ENCODE assay signal across 33 cellular contexts in genomic region chr9:13213998-13214397, GRCh38.
"Had no signal": no experiment of that assay in that cellular context is flagged by ENCODE, and none has a peak within 500 bp of the region (broad histone marks: within the 10 kb centered on the region; RNA-seq: fewer than 3 reads in every experiment).

No MANE protein-coding gene starts in this region.

- H3K27ac ChIP-seq: adrenal gland, ascending aorta, body of pancreas, brain microvascular endothelial cell, breast epithelium, cardiac muscle cell had no signal

- H3K4me3 ChIP-seq: adrenal gland, ascending aorta, body of pancreas, breast epithelium, cardiac muscle cell had no signal

- H3K36me3 ChIP-seq: adrenal gland, brain microvascular endothelial cell, breast epithelium had no signal

- H3K9me3 ChIP-seq: ascending aorta, body of pancreas, breast epithelium had no signal

- H3K4me1 ChIP-seq: adrenal gland, ascending aorta, body of pancreas, breast epithelium had no signal

- FAIRE-seq: astrocyte, bronchial epithelial cell had no signal

- DNase-seq: activated effector memory CD4-positive, alpha-beta T cell treated with anti-CD3 and anti-CD28 coated beads, Interleukin-2, amount 50 U/mL, for 16 hours; activated effector memory CD4-positive, alpha-beta T cell treated with Interleukin-2 at 50 U/mL for 16 hours; activated gamma-delta T cell; activated gamma-delta T cell treated with Interleukin-2 at 50 U/mL for 16 hours; activated naive CD4-positive, alpha-beta T cell; activated naive CD4-positive, alpha-beta T cell treated with anti-CD3 and anti-CD28 coated beads for 36 hours; activated naive CD4-positive, alpha-beta T cell treated with anti-CD3 and anti-CD28 coated beads, Interleukin-2, amount 10 ng/mL, durations not matched to agents 7 days and 5 days; activated naive CD4-positive, alpha-beta T cell treated with anti-CD3 and anti-CD28 coated beads, Interleukin-2, amount 50 U/mL, for 16 hours; activated naive CD4-positive, alpha-beta T cell treated with Interleukin-2 at 50 U/mL for 16 hours; activated naive CD8-positive, alpha-beta T cell treated with anti-CD3 and anti-CD28 coated beads for 36 hours; activated naive CD8-positive, alpha-beta T cell treated with anti-CD3 and anti-CD28 coated beads, Interleukin-2, amount 10 ng/mL, durations not matched to agents 7 days and 5 days; activated naive CD8-positive, alpha-beta T cell treated with anti-CD3 and anti-CD28 coated beads, Interleukin-2, amount 50 U/mL, for 24 hours; activated T-cell treated with anti-CD3 and anti-CD28 coated beads, Interleukin-2, amount 50 U/mL, for 1 hour; activated T-cell treated with anti-CD3 and anti-CD28 coated beads, Interleukin-2, amount 50 U/mL, for 24 hours; activated T-cell treated with anti-CD3 and anti-CD28 coated beads, Interleukin-2, amount 50 U/mL, for 4 hours; activated T-cell treated with anti-CD3 and anti-CD28 coated beads, Interleukin-2, amount 50 U/mL, for 48 hours; activated T-cell treated with anti-CD3 and anti-CD28 coated beads, Interleukin-2, amount 50 U/mL, for 72 hours; adrenal gland; amniotic stem cell; amygdala; anterior cingulate cortex; aorta; body of pancreas; brain microvascular endothelial cell; central memory CD4-positive, alpha-beta T cell; cerebellar nuclear complex had no signal

- ATAC-seq: activated naive CD4-positive, alpha-beta T cell treated with anti-CD3 and anti-CD28 coated beads, Interleukin-2, amount 50 U/mL, for 72 hours; activated naive CD8-positive, alpha-beta T cell treated with anti-CD3 and anti-CD28 coated beads, Interleukin-2, amount 50 U/mL, for 24 hours; activated T-cell treated with anti-CD3 and anti-CD28 coated beads, Interleukin-2, amount 50 U/mL, for 4 hours; activated T-cell treated with anti-CD3 and anti-CD28 coated beads, Interleukin-2, amount 50 U/mL, for 72 hours; activated T-helper 17 cell treated with anti-CD3 and anti-CD28 coated beads, Interleukin-2, amount 50 U/mL, for 72 hours; body of pancreas had no signal

- H3K27me3 ChIP-seq: adrenal gland, ascending aorta, body of pancreas, brain microvascular endothelial cell, breast epithelium, cardiac muscle cell had no signal
